Comparison of ENCODE assay signal across 19 cellular contexts in genomic region chr22:23511627-23512347, GRCh38.
"Had no signal": no experiment of that assay in that cellular context is flagged by ENCODE, and none has a peak within 500 bp of the region (broad histone marks: within the 10 kb centered on the region; RNA-seq: fewer than 3 reads in every experiment).

No MANE protein-coding gene starts in this region.

- H3K36me3 Mint-ChIP-seq: immature natural killer cell, natural killer cell had no signal

- H3K27me3 Mint-ChIP-seq: dendritic cell treated with granulocyte-macrophage colony-stimulating factor and Interleukin-4, amounts not matched to agents 40 ng/mL and 50 ng/mL, for 4 days had no signal

- H3K36me3 ChIP-seq: adrenal gland, suprapubic skin, upper lobe of right lung had no signal

- H3K4me3 ChIP-seq: adrenal gland, psoas muscle, suprapubic skin, upper lobe of right lung had no signal

- ATAC-seq: activated T-cell treated with anti-CD3 and anti-CD28 coated beads, Interleukin-2, amount 50 U/mL, for 72 hours; natural killer cell; sciatic nerve; stimulated activated naive CD8-positive, alpha-beta T cell treated with anti-CD3 and anti-CD28 coated beads, Interleukin-15, Interleukin-2, amounts not matched to agents 100 U/mL and 50 U/mL, for 24 hours; T-helper 17 cell; upper lobe of right lung had no signal

- FAIRE-seq: astrocyte had no signal

- H3K4me1 Mint-ChIP-seq: immature natural killer cell, natural killer cell, T-helper 17 cell had no signal

- H3K27ac ChIP-seq: adrenal gland, psoas muscle, suprapubic skin, upper lobe of right lung, VCaP had no signal

- H3K9me3 ChIP-seq: adrenal gland, psoas muscle, suprapubic skin, upper lobe of right lung had no signal

- H3K27me3 ChIP-seq: adrenal gland, suprapubic skin, upper lobe of right lung had no signal

- DNase-seq: activated CD4-positive, alpha-beta T cell treated with anti-CD3 and anti-CD28 coated beads, Interleukin-2, amount 50 U/mL, for 1 hour; activated CD4-positive, CD25-positive, alpha-beta regulatory T cell treated with anti-CD3 and anti-CD28 coated beads, Interleukin-2, amount 50 U/mL, for 72 hours; activated effector memory CD4-positive, alpha-beta T cell treated with anti-CD3 and anti-CD28 coated beads, Interleukin-2, amount 50 U/mL, for 16 hours; activated naive CD4-positive, alpha-beta T cell treated with anti-CD3 and anti-CD28 coated beads, Interleukin-2, amount 50 U/mL, for 16 hours; activated T-cell treated with anti-CD3 and anti-CD28 coated beads, Interleukin-2, amount 50 U/mL, for 72 hours; effector CD8-positive, alpha-beta T cell; immature natural killer cell; natural killer cell; occipital lobe; psoas muscle; stimulated activated naive CD8-positive, alpha-beta T cell treated with anti-CD3 and anti-CD28 coated beads, Interleukin-15, Interleukin-2, amounts not matched to agents 100 U/mL and 50 U/mL, for 24 hours; T-helper 17 cell; upper lobe of right lung had no signal

- H3K4me1 ChIP-seq: adrenal gland, psoas muscle, suprapubic skin, upper lobe of right lung had no signal

- H3K4me3 Mint-ChIP-seq: activated T-cell treated with anti-CD3 and anti-CD28 coated beads, Interleukin-2, amount 50 U/mL, for 72 hours; dendritic cell treated with granulocyte-macrophage colony-stimulating factor and Interleukin-4, amounts not matched to agents 40 ng/mL and 50 ng/mL, for 4 days; immature natural killer cell; natural killer cell; T-helper 17 cell had no signal

- H3K27ac Mint-ChIP-seq: activated T-cell treated with anti-CD3 and anti-CD28 coated beads, Interleukin-2, amount 50 U/mL, for 72 hours; dendritic cell treated with granulocyte-macrophage colony-stimulating factor and Interleukin-4, amounts not matched to agents 40 ng/mL and 50 ng/mL, for 4 days; immature natural killer cell; natural killer cell; T-helper 17 cell had no signal

- H3K9me3 Mint-ChIP-seq: activated T-cell treated with anti-CD3 and anti-CD28 coated beads, Interleukin-2, amount 50 U/mL, for 72 hours; dendritic cell treated with granulocyte-macrophage colony-stimulating factor and Interleukin-4, amounts not matched to agents 40 ng/mL and 50 ng/mL, for 4 days; immature natural killer cell; natural killer cell had no signal
